Comparison of ENCODE assay signal across 10 cellular contexts in the genomic region with DNA sequence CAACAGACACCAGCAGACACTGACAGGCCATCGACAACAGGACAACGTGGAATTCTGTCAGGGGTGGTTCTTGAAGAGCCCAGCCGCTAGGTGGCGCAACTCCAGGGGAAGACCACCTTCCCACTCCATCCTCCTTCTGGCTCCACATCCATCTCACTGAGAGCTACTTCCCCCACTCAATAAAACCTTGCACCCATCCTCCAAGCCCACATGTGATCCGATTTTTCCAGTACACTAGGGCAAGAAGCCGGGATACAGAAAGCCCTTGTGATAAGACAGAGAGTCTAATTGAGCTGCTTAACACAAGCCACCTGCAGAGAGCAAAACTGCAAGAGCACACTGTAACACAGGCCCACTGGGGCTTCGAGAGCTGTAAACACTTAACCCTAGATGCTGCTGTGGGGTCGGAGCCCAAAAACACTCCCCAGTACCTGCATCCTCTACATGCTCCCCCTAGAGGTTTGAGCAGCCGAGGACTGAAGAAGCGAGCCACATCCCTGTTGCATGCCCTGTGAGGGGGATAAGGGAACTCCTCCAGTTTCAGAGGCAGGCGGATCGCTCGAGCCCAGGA. TPM values are rescaled to one million over a fixed set of nuclear protein-coding genes. Genes with fewer than 3 reads are reported as not detected.
DNase-seq lines count a peak whose midpoint lies in the region; ATAC-seq, FAIRE-seq and TF ChIP-seq lines count a peak whose summit lies in the region.
"Had no signal": no experiment of that assay in that cellular context is flagged by ENCODE, and none has a peak within 500 bp of the region (broad histone marks: within the 10 kb centered on the region; RNA-seq: fewer than 3 reads in every experiment).

No MANE protein-coding gene starts in this region.

- H3K4me3 ChIP-seq in Panc1 (ENCODE audit: low read depth in 2 of 2, low read length in 2 of 2) = no peak overlapping the region

- peak; percentile 91 for ATAC-seq in Panc1
- ATAC-seq: T-cell had no signal

- intact Hi-C loops in Panc1 (cut with micrococcal nuclease; ENCODE audit: unreplicated experiment) = no loop called here

- no peak overlapping the region for H3K27ac ChIP-seq in Panc1 (ENCODE audit: low read length)

- H3K36me3 ChIP-seq in Panc1 (ENCODE audit: control insufficient read depth, insufficient read depth, low read length) = no peaks in the 10 kb centered on the region

- no TSS peak for BruUV-seq in Panc1 (replicated peaks; lab: Mats Ljungman, UMichigan)

- H3K4me1 ChIP-seq in Panc1 (ENCODE audit: control insufficient read depth, insufficient read depth, low read length) = no peaks in the 10 kb centered on the region

- H3K27ac Mint-ChIP-seq in brain (no peak overlapping the region), neural crest cell (ENCODE audit: unreplicated experiment) (no peak overlapping the region)
- H3K27ac Mint-ChIP-seq: T-cell had no signal

- POLR2A ChIA-PET in Panc1 (lab: Charles Lee) = interaction anchor here (0.5 kb wide), 1 partner anchor 58 kb away, joined by 3 read pairs; no protein-coding TSS in a partner anchor

- H3K9me3 Mint-ChIP-seq in brain (no peaks in the 10 kb centered on the region), neural crest cell (no peaks in the 10 kb centered on the region)
- H3K9me3 Mint-ChIP-seq: T-cell had no signal

- no peak for TF ChIP-seq POLR2A in H54 (IDR thresholded peaks at IDR 0.05; ENCODE audit: low read depth, low read length)

- no peak overlapping the region for H3K4me3 Mint-ChIP-seq in brain
- H3K4me3 Mint-ChIP-seq in neural crest cell = no peak overlapping the region
- H3K4me3 Mint-ChIP-seq: T-cell had no signal

- H3K4me1 Mint-ChIP-seq in brain = no peaks in the 10 kb centered on the region
- H3K4me1 Mint-ChIP-seq in neural crest cell = peaks cover 6% of the 10 kb centered on the region
- H3K4me1 Mint-ChIP-seq: T-cell had no signal

- no peaks in the 10 kb centered on the region for H3K36me3 Mint-ChIP-seq in brain
- H3K36me3 Mint-ChIP-seq in neural crest cell (ENCODE audit: low read depth) = no peaks in the 10 kb centered on the region
- H3K36me3 Mint-ChIP-seq: T-cell had no signal

- no peaks in the 10 kb centered on the region for H3K9me3 ChIP-seq in Panc1 (ENCODE audit: control insufficient read depth, insufficient read depth, low read depth, low read length)

- DNase-seq in DMS 273 (lab: John Stamatoyannopoulos, UW; ENCODE audit: unreplicated experiment) = peak; percentile 74
- no peak for DNase-seq in DMS 273 treated with DMSO at 0.1 percent for 48 hours (lab: John Stamatoyannopoulos, UW)
- peak; percentile 13 for DNase-seq in H54 (ENCODE audit: insufficient read length, low spot score)
- peak; percentile 47 for DNase-seq in Panc1 (ENCODE audit: low read depth, low spot score)
- DNase-seq in neural crest cell (ENCODE audit: low read depth, low spot score) = peak; percentile 55
- DNase-seq in frontal cortex (ENCODE audit: low spot score in 2 of 2) = no peak
- DNase-seq in GOT3 (lab: John Stamatoyannopoulos, UW) = no peak

- peak; percentile 99 for TF ChIP-seq CTCF in Panc1 (IDR thresholded peaks at IDR 0.05)
- peak; percentile 41 to 63 for TF ChIP-seq CTCF in brain (conservative IDR thresholded peaks at IDR 0.05)
- peak; percentile 69 for TF ChIP-seq CTCF in neural crest cell (conservative IDR thresholded peaks at IDR 0.05)

- H3K27me3 ChIP-seq in Panc1 (ENCODE audit: control insufficient read depth, insufficient read depth, low read length) = no peaks in the 10 kb centered on the region

- H3K27me3 Mint-ChIP-seq in brain (peaks cover 18% of the 10 kb centered on the region), neural crest cell (ENCODE audit: low read depth) (no peaks in the 10 kb centered on the region)

- CTCF ChIA-PET in Panc1 (lab: Charles Lee) = interaction anchor here (0.6 to 0.7 kb wide), 2 partner anchors 18 to 53 kb away, joined by 3 to 4 read pairs; no protein-coding TSS in a partner anchor

- FAIRE-seq in H54 (lab: Jason Lieb, UNC) (no peak), frontal cortex (lab: Jason Lieb, UNC) (no peak)
- FAIRE-seq: A204.1 had no signal

- in situ Hi-C loops in Panc1 (cut with HindIII; ENCODE audit: low pct_unique_long_range_greater_than_20kb, low sequenced_read_pairs) = no loop called here

RNA-seq across cellular contexts. Expression of a gene that starts 11.5 kb away (rescaled TPM):
- total RNA-seq in Panc1 (2021; ENCODE audit: unreplicated experiment) (3.3 TPM), neural crest cell (10.8 and 11.3 TPM in 2 replicates), frontal cortex (52.2 TPM)
- 1.9 TPM for polyA plus RNA-seq in Panc1 (2012; ENCODE audit: insufficient read length)
- 5.6 TPM for polyA plus RNA-seq in brain (ENCODE audit: insufficient read depth, low read depth, low replicate concordance)

RNA-seq across cellular contexts. Expression of a gene that starts 58.2 kb away (rescaled TPM):
- total RNA-seq in Panc1 (2021; ENCODE audit: unreplicated experiment) (89.4 TPM), neural crest cell (18.2 and 18.5 TPM in 2 replicates), frontal cortex (51.8 TPM)
- polyA plus RNA-seq in Panc1 (2012; ENCODE audit: insufficient read length) = 63.3 TPM
- polyA plus RNA-seq in brain (ENCODE audit: insufficient read depth, low read depth, low replicate concordance) = 2.5 TPM

Comparison
In these comparisons a context has a peak if more than half of its experiments do, and no peak if none do; other contexts are left out.
1. DNase-seq: peak in DMS 273 (single experiment), H54 (single experiment), Panc1 (single experiment) and neural crest cell (single experiment); none in DMS 273 treated with DMSO at 0.1 percent for 48 hours (single experiment), frontal cortex (0 of 2) and GOT3 (single experiment).
2. Peak in every context shown above with its lines, with median percentiles within 50 percentile points of each other: CTCF ChIP-seq.